In genomic region chr2:10678225-10678624, GRCh38 we compare ENCODE assay signal across 1 cellular context.
A peak's percentile ranks its signal among the peaks of the same experiment; 100 is the strongest.
TF ChIP-seq lines count a peak whose summit lies in the region.

No MANE protein-coding gene starts in this region.

TF ChIP-seq in K562, 482 proteins besides CTCF, POLR2A, EP300 and RAD21:
- TF ChIP-seq HEY1 (CRISPR knock-in tag; IDR thresholded peaks at IDR 0.05; ENCODE audit: borderline replicate concordance) (no peak), ARID3A (IDR thresholded peaks at IDR 0.05; ENCODE audit: borderline replicate concordance, low read depth, low read length) (no peak), ZNF384 (IDR thresholded peaks at IDR 0.05; ENCODE audit: low read depth, low read length) (peak; percentile 73)
